Comparison of ENCODE assay signal across 11 cellular contexts in genomic region chr10:79318369-79318768, GRCh38. TPM values are rescaled to one million over a fixed set of nuclear protein-coding genes. Genes with fewer than 3 reads are reported as not detected.
DNase-seq lines count a peak whose midpoint lies in the region; ATAC-seq and TF ChIP-seq lines count a peak whose summit lies in the region.
"Had no signal": no experiment of that assay in that cellular context is flagged by ENCODE, and none has a peak within 500 bp of the region (broad histone marks: within the 10 kb centered on the region; RNA-seq: fewer than 3 reads in every experiment).

No MANE protein-coding gene starts in this region.

- no peaks in the 10 kb centered on the region for H3K79me2 ChIP-seq in smooth muscle cell (ENCODE audit: low read depth)

- ATAC-seq in activated T-cell treated with anti-CD3 and anti-CD28 coated beads, Interleukin-2, amount 50 U/mL, for 72 hours (replicated peaks in 1 of 2), result no peak
- no peak for ATAC-seq in HG03432 (IDR thresholded peaks at IDR 0.05; ENCODE audit: unreplicated experiment)
- ATAC-seq in psoas muscle, result no peak

- no peaks in the 10 kb centered on the region for H3K27me3 Mint-ChIP-seq in activated T-cell treated with anti-CD3 and anti-CD28 coated beads, Interleukin-2, amount 50 U/mL, for 72 hours (ENCODE audit: low read depth)
- peaks cover 7% of the 10 kb centered on the region for H3K27me3 Mint-ChIP-seq in dendritic cell treated with granulocyte-macrophage colony-stimulating factor and Interleukin-4, amounts not matched to agents 40 ng/mL and 50 ng/mL, for 4 days

- TF ChIP-seq CTCF in smooth muscle cell (IDR thresholded peaks at IDR 0.05; ENCODE audit: borderline replicate concordance, insufficient read depth, poor library complexity, severe bottlenecking), result no peak
- TF ChIP-seq CTCF in psoas muscle (IDR thresholded peaks at IDR 0.05), result no peak

- no peak overlapping the region for H2AFZ ChIP-seq in smooth muscle cell (ENCODE audit: low read depth)

- H3K4me1 Mint-ChIP-seq in activated T-cell treated with anti-CD3 and anti-CD28 coated beads, Interleukin-2, amount 50 U/mL, for 72 hours (ENCODE audit: low read depth), result peaks cover 83% of the 10 kb centered on the region
- peaks cover 56% of the 10 kb centered on the region for H3K4me1 Mint-ChIP-seq in dendritic cell treated with granulocyte-macrophage colony-stimulating factor and Interleukin-4, amounts not matched to agents 40 ng/mL and 50 ng/mL, for 4 days (ENCODE audit: low read depth)

- H3K27ac ChIP-seq in SJSA1 (peak overlapping the region; percentile 93), smooth muscle cell (ENCODE audit: low read depth) (peak overlapping the region; percentile 92), psoas muscle (no peak overlapping the region)

- peaks cover 2 to 10% of the 10 kb centered on the region in 2 donors for H3K9me3 Mint-ChIP-seq in activated T-cell treated with anti-CD3 and anti-CD28 coated beads, Interleukin-2, amount 50 U/mL, for 72 hours
- no peaks in the 10 kb centered on the region for H3K9me3 Mint-ChIP-seq in dendritic cell treated with granulocyte-macrophage colony-stimulating factor and Interleukin-4, amounts not matched to agents 40 ng/mL and 50 ng/mL, for 4 days

- peaks cover 32% of the 10 kb centered on the region for H3F3A ChIP-seq in smooth muscle cell (ENCODE audit: low read depth)

- H3K4me2 ChIP-seq in smooth muscle cell, result peak overlapping the region; percentile 75

- no peaks in the 10 kb centered on the region; the same call in 1 of the 2 replicates for H3K9me3 ChIP-seq in SJSA1 (replicated peaks)
- H3K9me3 ChIP-seq in smooth muscle cell (replicated peaks; ENCODE audit: low read depth), result no peaks in the 10 kb centered on the region
- H3K9me3 ChIP-seq in psoas muscle, result no peaks in the 10 kb centered on the region

- peaks cover 93% of the 10 kb centered on the region for H3K4me1 ChIP-seq in SJSA1 (replicated peaks)
- H3K4me1 ChIP-seq in smooth muscle cell (ENCODE audit: low read depth), result peaks cover 12% of the 10 kb centered on the region
- H3K4me1 ChIP-seq in psoas muscle, result peaks cover 31% of the 10 kb centered on the region

- H4K20me1 ChIP-seq in smooth muscle cell (ENCODE audit: low read depth), result no peaks in the 10 kb centered on the region

- H3K27me3 ChIP-seq in SJSA1 (replicated peaks), result no peaks in the 10 kb centered on the region
- no peaks in the 10 kb centered on the region for H3K27me3 ChIP-seq in smooth muscle cell (ENCODE audit: low read depth)
- H3K27me3 ChIP-seq in psoas muscle (ENCODE audit: insufficient read depth in 3 of 3, low read length in 2 of 3), result no peaks in the 10 kb centered on the region

- WGBS in smooth muscle cell (ENCODE audit: low lambda C conversion rate), result 93% methylated on average over 5 of the region's 5 CpGs
- WGBS in psoas muscle, 3 donors, result 91 to 92% (median 92%) methylated on average over 5 of the region's 5 CpGs

- peak overlapping the region; percentile 60 for H3K9ac ChIP-seq in smooth muscle cell (ENCODE audit: low read depth)

- peaks cover 26% of the 10 kb centered on the region for H3K36me3 ChIP-seq in SJSA1
- no peaks in the 10 kb centered on the region for H3K36me3 ChIP-seq in smooth muscle cell (ENCODE audit: low read depth)
- peaks cover 0 to 8% of the 10 kb centered on the region in 2 donors for H3K36me3 ChIP-seq in psoas muscle (ENCODE audit: insufficient read depth in 1 of 2, low read depth in 1 of 2)

- no peak for DNase-seq in activated T-cell treated with anti-CD3 and anti-CD28 coated beads, Interleukin-2, amount 50 U/mL, for 72 hours
- DNase-seq in activated T-cell treated with anti-CD3 and anti-CD28 coated beads, Interleukin-2, amount 50 U/mL, for 1 hour, result no peak
- no peak for DNase-seq in SJSA1 (ENCODE audit: low read depth in 1 of 2, low spot score in 2 of 2)
- DNase-seq in smooth muscle cell (lab: John Stamatoyannopoulos, UW; ENCODE audit: unreplicated experiment), result no peak
- DNase-seq in DMS153 (lab: John Stamatoyannopoulos, UW), result no peak
- DNase-seq in psoas muscle, result no peak
- DNase-seq: NCI-H2227 treated with DMSO at 0.1 percent for 48 hours, nephron progenitor cell, SHP77 treated with DMSO at 0.1 percent for 48 hours had no signal

- H3K4me3 ChIP-seq in SJSA1 (no peak overlapping the region), smooth muscle cell (no peak overlapping the region), psoas muscle (no peak overlapping the region)

- peak overlapping the region; percentile 94 for H3K27ac Mint-ChIP-seq in activated T-cell treated with anti-CD3 and anti-CD28 coated beads, Interleukin-2, amount 50 U/mL, for 72 hours
- H3K27ac Mint-ChIP-seq in dendritic cell treated with granulocyte-macrophage colony-stimulating factor and Interleukin-4, amounts not matched to agents 40 ng/mL and 50 ng/mL, for 4 days, result peak overlapping the region; percentile 61

- peak overlapping the region; percentile 75 to 80 for H3K4me3 Mint-ChIP-seq in activated T-cell treated with anti-CD3 and anti-CD28 coated beads, Interleukin-2, amount 50 U/mL, for 72 hours
- no peak overlapping the region for H3K4me3 Mint-ChIP-seq in dendritic cell treated with granulocyte-macrophage colony-stimulating factor and Interleukin-4, amounts not matched to agents 40 ng/mL and 50 ng/mL, for 4 days
- H3K4me3 Mint-ChIP-seq: nephron progenitor cell had no signal

- H3K36me3 Mint-ChIP-seq in activated T-cell treated with anti-CD3 and anti-CD28 coated beads, Interleukin-2, amount 50 U/mL, for 72 hours (ENCODE audit: insufficient read depth in 2 of 2), result peaks cover 9 to 10% of the 10 kb centered on the region in 2 donors
- H3K36me3 Mint-ChIP-seq in dendritic cell treated with granulocyte-macrophage colony-stimulating factor and Interleukin-4, amounts not matched to agents 40 ng/mL and 50 ng/mL, for 4 days (ENCODE audit: low read depth), result peaks cover 33% of the 10 kb centered on the region

- intact Hi-C loops in dendritic cell treated with granulocyte-macrophage colony-stimulating factor and Interleukin-4, amounts not matched to agents 40 ng/mL and 50 ng/mL, for 4 days (cut with micrococcal nuclease), result no loop called here
- intact Hi-C loops in psoas muscle (cut with DNase I), result no loop called here

RNA-seq across cellular contexts. Expression of gene PPIF, which starts 28.9 kb away (rescaled TPM):
- 100 to 1,000 TPM; 102 to 104 TPM for total RNA-seq in activated T-cell treated with anti-CD3 and anti-CD28 coated beads, Interleukin-2, amount 50 U/mL, for 72 hours
- 31.7 and 42.1 TPM in 2 replicates for total RNA-seq in SJSA1 (2014; rRNA removed; shearing (Covaris generic))
- total RNA-seq in smooth muscle cell (24.3 and 28.5 TPM in 2 replicates), psoas muscle (100 to 1,000 TPM in 2 of 4 donors, 10 to 100 TPM in 2; 44.6 to 181 (median 89.4) TPM)
- polyA plus RNA-seq in smooth muscle cell (29.7 and 35.2 TPM in 2 replicates), psoas muscle (100 to 1,000 TPM in 1 of 3 donors, 10 to 100 TPM in 2; 85.4 to 297 (median 85.9) TPM)
